9 cellular contexts compared by ENCODE assay signal in genomic region chr1:224175615-224176014, GRCh38. TPM values are rescaled to one million over a fixed set of nuclear protein-coding genes. Genes with fewer than 3 reads are reported as not detected.
DNase-seq lines count a peak whose midpoint lies in the region; ATAC-seq, FAIRE-seq and TF ChIP-seq lines count a peak whose summit lies in the region.
"Had no signal": no experiment of that assay in that cellular context is flagged by ENCODE, and none has a peak within 500 bp of the region (broad histone marks: within the 10 kb centered on the region; RNA-seq: fewer than 3 reads in every experiment).

No MANE protein-coding gene starts in this region.

- WGBS in testis, 2 donors: 5 to 8% methylated on average over 17 to 21 of the region's 21 CpGs

- H3K4me1 ChIP-seq in testis: no peaks in the 10 kb centered on the region

- peaks cover 6% of the 10 kb centered on the region for H3K9me3 Mint-ChIP-seq in activated CD4-positive, alpha-beta T cell treated with anti-CD3 and anti-CD28 coated beads, Interleukin-2, amount 10 ng/mL, durations not matched to agents 24 days and 14 days

- H3K4me3 ChIP-seq in astrocyte of the spinal cord (ENCODE audit: low read depth, low read length): no peak overlapping the region
- H3K4me3 ChIP-seq in testis: peak overlapping the region; percentile 15 to 38

- H3K36me3 Mint-ChIP-seq in activated CD4-positive, alpha-beta T cell treated with anti-CD3 and anti-CD28 coated beads, Interleukin-2, amount 10 ng/mL, durations not matched to agents 24 days and 14 days (ENCODE audit: low read depth): peaks cover 2% of the 10 kb centered on the region

- no peak for ATAC-seq in GM19452 (IDR thresholded peaks at IDR 0.05; ENCODE audit: unreplicated experiment)

- no peak for DNase-seq in activated CD4-positive, alpha-beta T cell treated with anti-CD3 and anti-CD28 coated beads, Interleukin-2, amount 10 ng/mL, durations not matched to agents 24 days and 14 days
- no peak for DNase-seq in activated CD4-positive, alpha-beta T cell treated with anti-CD3 and anti-CD28 coated beads for 1 hour
- DNase-seq in astrocyte of the spinal cord (ENCODE audit: low read depth, low spot score) (peak; percentile 18), kidney tubule cell (ENCODE audit: low spot score) (peak; percentile 14), testis (peak; percentile 56), frontal cortex (ENCODE audit: low spot score in 2 of 2) (no peak)
- DNase-seq in stimulated activated naive CD4-positive, alpha-beta T cell treated with Interleukin-2 at 50 U/mL for 16 hours (lab: John Stamatoyannopoulos, UW): no peak

- H3K4me3 Mint-ChIP-seq in activated CD4-positive, alpha-beta T cell treated with anti-CD3 and anti-CD28 coated beads, Interleukin-2, amount 10 ng/mL, durations not matched to agents 24 days and 14 days: peak overlapping the region; percentile 30

- H3K4me1 Mint-ChIP-seq in activated CD4-positive, alpha-beta T cell treated with anti-CD3 and anti-CD28 coated beads, Interleukin-2, amount 10 ng/mL, durations not matched to agents 24 days and 14 days: peaks cover 13% of the 10 kb centered on the region

- FAIRE-seq in frontal cortex (lab: Jason Lieb, UNC): no peak
- FAIRE-seq: HTR-8/SVneo had no signal

- no peaks in the 10 kb centered on the region for H3K27me3 ChIP-seq in testis

- TF ChIP-seq POLR2A in testis (IDR thresholded peaks at IDR 0.05): no peak

- no peak overlapping the region for H3K27ac ChIP-seq in testis

- H3K27me3 Mint-ChIP-seq in activated CD4-positive, alpha-beta T cell treated with anti-CD3 and anti-CD28 coated beads, Interleukin-2, amount 10 ng/mL, durations not matched to agents 24 days and 14 days: peaks cover 9% of the 10 kb centered on the region

- TF ChIP-seq CTCF in astrocyte of the spinal cord (IDR thresholded peaks at IDR 0.05; ENCODE audit: low read depth, low read length): peak; percentile 9
- no peak for TF ChIP-seq CTCF in testis (IDR thresholded peaks at IDR 0.05)

- in situ Hi-C loops in astrocyte of the spinal cord (cut with HindIII; ENCODE audit: low sequenced_read_pairs): no loop called here

- intact Hi-C loops in activated CD4-positive, alpha-beta T cell treated with anti-CD3 and anti-CD28 coated beads, Interleukin-2, amount 10 ng/mL, durations not matched to agents 24 days and 14 days (cut with micrococcal nuclease): no loop called here
- intact Hi-C loops in testis (cut with DNase I; ENCODE audit: low total_unique reads): no loop called here

- no peaks in the 10 kb centered on the region for H3K9me3 ChIP-seq in testis

- no peak overlapping the region for H3K27ac Mint-ChIP-seq in activated CD4-positive, alpha-beta T cell treated with anti-CD3 and anti-CD28 coated beads, Interleukin-2, amount 10 ng/mL, durations not matched to agents 24 days and 14 days

- no peaks in the 10 kb centered on the region for H3K36me3 ChIP-seq in testis (ENCODE audit: low read depth, missing control alignments)

RNA-seq across cellular contexts. Expression of gene DEGS1, which starts 7.4 kb away (rescaled TPM):
- total RNA-seq in activated CD4-positive, alpha-beta T cell treated with anti-CD3 and anti-CD28 coated beads, Interleukin-2, amount 10 ng/mL, durations not matched to agents 24 days and 14 days: 51.8 and 56.3 TPM in 2 replicates
- total RNA-seq in testis: 10 to 100 TPM; 58.1 to 60.5 TPM
- 83.0 TPM for polyA plus RNA-seq in testis (ENCODE audit: insufficient read depth, low read depth, low replicate concordance)
- total RNA-seq in frontal cortex: 65.6 TPM

Comparison
In these comparisons a context has a peak if more than half of its experiments do, and no peak if none do; other contexts are left out.
1. DNase-seq: peak in astrocyte of the spinal cord (single experiment), kidney tubule cell (single experiment) and testis (single experiment); none in activated CD4-positive, alpha-beta T cell treated with anti-CD3 and anti-CD28 coated beads, Interleukin-2, amount 10 ng/mL, durations not matched to agents 24 days and 14 days (single experiment), activated CD4-positive, alpha-beta T cell treated with anti-CD3 and anti-CD28 coated beads for 1 hour (single experiment), frontal cortex (0 of 2) and stimulated activated naive CD4-positive, alpha-beta T cell treated with Interleukin-2 at 50 U/mL for 16 hours (single experiment).